In the genomic region with DNA sequence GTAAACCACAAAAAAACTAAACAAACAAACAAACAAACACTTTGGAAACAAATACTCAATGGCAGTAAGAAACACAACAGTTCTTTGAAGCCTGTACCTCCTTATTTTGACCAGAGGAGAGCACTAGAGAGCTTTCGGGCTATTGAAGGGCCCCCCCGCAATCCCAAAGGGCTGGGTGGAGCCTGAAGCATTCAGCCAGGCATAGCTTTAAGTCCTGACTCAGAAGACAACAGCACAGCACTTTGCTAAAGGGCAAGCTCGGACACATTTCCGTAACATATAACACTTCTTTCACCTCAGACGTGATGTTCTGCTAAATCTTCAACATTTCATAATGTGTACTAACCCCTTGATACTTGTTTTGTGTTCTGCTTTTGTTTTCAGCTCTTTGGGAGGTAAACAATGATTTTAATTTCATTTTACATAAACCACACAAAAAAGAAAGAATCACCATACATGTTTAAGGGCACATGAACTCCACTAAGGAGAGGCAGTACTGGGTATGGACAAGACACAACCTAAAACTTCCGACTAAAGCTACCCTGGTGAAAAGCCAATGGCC, we compare ENCODE assay signal across 8 cellular contexts. TPM values are rescaled to one million over a fixed set of nuclear protein-coding genes. Genes with fewer than 3 reads are reported as not detected.
DNase-seq lines count a peak whose midpoint lies in the region; ATAC-seq and TF ChIP-seq lines count a peak whose summit lies in the region.

No MANE protein-coding gene starts in this region.

- peak; percentile 75 for TF ChIP-seq CTCF in GM13977 (IDR thresholded peaks at IDR 0.05; ENCODE audit: extremely low read depth, insufficient read depth, missing control alignments)
- peak; percentile 75 for TF ChIP-seq CTCF in NB4 (IDR thresholded peaks at IDR 0.05; ENCODE audit: low read depth, low read length)
- peak in 55 of 56 donors; percentile 42 to 94 (median 84) for TF ChIP-seq CTCF in dorsolateral prefrontal cortex (IDR thresholded peaks at IDR 0.05 in 54 of 56, conservative IDR thresholded peaks at IDR 0.05 in 2 of 56; ENCODE audit: low read depth in 1 of 56, partially characterized antibody in 56 of 56)
- TF ChIP-seq CTCF in right lobe of liver (IDR thresholded peaks at IDR 0.05) = peak; percentile 88 to 94 (median 91)

- H3K4me3 ChIP-seq in NB4 (ENCODE audit: low read depth, low read length) (peak overlapping the region; percentile 57), dorsolateral prefrontal cortex (peak overlapping the region in 29 of 59 donors; percentile 3 to 45 (median 17)), right lobe of liver (peak overlapping the region in 1 of 3 donors; percentile 29)

- H3K27me3 ChIP-seq in dorsolateral prefrontal cortex (no peaks in the 10 kb centered on the region), right lobe of liver (no peaks in the 10 kb centered on the region)

- H3K27ac ChIP-seq in dorsolateral prefrontal cortex (peak overlapping the region in 1 of 59 donors; percentile 5), right lobe of liver (peak overlapping the region in 1 of 3 donors; percentile 43)

- no peaks in the 10 kb centered on the region for H3K36me3 Mint-ChIP-seq in stimulated activated naive B cell treated with anti-CD40 and anti-IgM and Interleukin-4, amounts not matched to agents 10 μg/mL and 1 μg/mL and 100 μg/mL, for 72 hours

- no peaks in the 10 kb centered on the region for H3K4me1 ChIP-seq in right lobe of liver

- H3K36me3 ChIP-seq in right lobe of liver = no peaks in the 10 kb centered on the region

- intact Hi-C loops in dorsolateral prefrontal cortex (cut with DNase I) (loop anchor here in 1 of 2 donors (5.0 kb wide), 1 partner anchor 265 kb away; no protein-coding TSS in a partner anchor), right lobe of liver (cut with DNase I) (loop anchor here in 1 of 2 donors (10.0 kb wide), 1 partner anchor 262 kb away; no protein-coding TSS in a partner anchor)

- H3K9me3 Mint-ChIP-seq in stimulated activated naive B cell treated with anti-CD40 and anti-IgM and Interleukin-4, amounts not matched to agents 10 μg/mL and 1 μg/mL and 100 μg/mL, for 72 hours = no peaks in the 10 kb centered on the region

- H3K4me3 Mint-ChIP-seq in stimulated activated naive B cell treated with anti-CD40 and anti-IgM and Interleukin-4, amounts not matched to agents 10 μg/mL and 1 μg/mL and 100 μg/mL, for 72 hours = peak overlapping the region; percentile 62 to 68

- peaks cover 4 to 11% of the 10 kb centered on the region in 2 donors for H3K27me3 Mint-ChIP-seq in stimulated activated naive B cell treated with anti-CD40 and anti-IgM and Interleukin-4, amounts not matched to agents 10 μg/mL and 1 μg/mL and 100 μg/mL, for 72 hours

- ATAC-seq in HG02678 (IDR thresholded peaks at IDR 0.05; ENCODE audit: unreplicated experiment) (peak; percentile 97), right lobe of liver (peak; percentile 100)
- peak; percentile 100 for ATAC-seq in stimulated activated naive B cell treated with anti-CD40 and anti-IgM and Interleukin-4, amounts not matched to agents 10 μg/mL and 1 μg/mL and 100 μg/mL, for 72 hours (replicated peaks)

- 8% methylated on average over 6 of the region's 6 CpGs for WGBS in right lobe of liver (ENCODE audit: insufficient coverage, low coverage, low lambda C conversion rate, missing lambda C conversion rate)

- TF ChIP-seq POLR2A in NB4 (IDR thresholded peaks at IDR 0.05; ENCODE audit: extremely low read depth, insufficient read length) = no peak
- TF ChIP-seq POLR2A in right lobe of liver (IDR thresholded peaks at IDR 0.05) = no peak

- H3K4me1 Mint-ChIP-seq in stimulated activated naive B cell treated with anti-CD40 and anti-IgM and Interleukin-4, amounts not matched to agents 10 μg/mL and 1 μg/mL and 100 μg/mL, for 72 hours = peaks cover 5 to 11% of the 10 kb centered on the region in 2 donors

- in situ Hi-C loops in GM13977 (cut with MboI; ENCODE audit: low pct_unique_long_range_greater_than_20kb, low sequenced_read_pairs, unreplicated experiment) = loop anchor here (25.0 kb wide), 1 partner anchor 250 kb away; no protein-coding TSS in a partner anchor

- H3K27ac Mint-ChIP-seq in stimulated activated naive B cell treated with anti-CD40 and anti-IgM and Interleukin-4, amounts not matched to agents 10 μg/mL and 1 μg/mL and 100 μg/mL, for 72 hours = no peak overlapping the region

- DNase-seq in AG08396 (ENCODE audit: low spot score) (peak; percentile 91), GM13977 (ENCODE audit: low spot score) (peak; percentile 87), NB4 (ENCODE audit: low read depth) (peak; percentile 86), SIG-M5 treated with dmso at 0.1 percent for 504 hours (lab: John Stamatoyannopoulos, UW; ENCODE audit: unreplicated experiment) (peak; percentile 88), dorsolateral prefrontal cortex (peak in 7 of 10 donors; percentile 34 to 67 (median 61)), right lobe of liver (peak in 2 of 3 donors; percentile 68 to 74)
- DNase-seq in stimulated activated naive B cell treated with anti-CD40 and anti-IgM and Interleukin-4, amounts not matched to agents 10 μg/mL and 1 μg/mL and 100 μg/mL, for 72 hours = peak; percentile 58

- H3K9me3 ChIP-seq in right lobe of liver = no peaks in the 10 kb centered on the region

RNA-seq across cellular contexts. Expression of a gene that starts 9.7 kb away (rescaled TPM):
- total RNA-seq in dorsolateral prefrontal cortex (1 to 10 TPM in 1 of 120 experiments, under 1 TPM in 10, not detected in 109; 0.14 to 1.6 (median 0.65) TPM), right lobe of liver (not detected)
